In genomic region chr22:19550382-19550781, GRCh38 we compare ENCODE assay signal across 1 cellular context.
TF ChIP-seq lines count a peak whose summit lies in the region.

No MANE protein-coding gene starts in this region.

TF ChIP-seq in K562, 482 proteins besides CTCF, POLR2A, EP300 and RAD21 (continued from another document):
- TF ChIP-seq ARID4B (CRISPR knock-in tag; IDR thresholded peaks at IDR 0.05) = no peak
- TF ChIP-seq NCOA1 (IDR thresholded peaks at IDR 0.05; ENCODE audit: low read depth) = no peak
- no peak for TF ChIP-seq PML (IDR thresholded peaks at IDR 0.05; ENCODE audit: low read length)
- no peak for TF ChIP-seq IRF2 (CRISPR knock-in tag; IDR thresholded peaks at IDR 0.05)
- no peak for TF ChIP-seq TAF15 (IDR thresholded peaks at IDR 0.05; ENCODE audit: low read depth, low read length)
- no peak for TF ChIP-seq JUN (IDR thresholded peaks at IDR 0.05; ENCODE audit: borderline replicate concordance, low read depth, low read length)
- TF ChIP-seq JUN (CRISPR knock-in tag; IDR thresholded peaks at IDR 0.05; ENCODE audit: borderline replicate concordance) = peak; percentile 24; the same call in 1 of the 2 replicates
- 0 out of 2 replicates have a peak, but pooled peaks have one; percentile 35 for TF ChIP-seq ETV5 (CRISPR knock-in tag; IDR thresholded peaks at IDR 0.05; ENCODE audit: low read depth)
- TF ChIP-seq TBL1XR1 (IDR thresholded peaks at IDR 0.05; ENCODE audit: low read length in 2 of 2) = no peak
- TF ChIP-seq WHSC1 (IDR thresholded peaks at IDR 0.05; ENCODE audit: low read length) = no peak
- no peak for TF ChIP-seq RERE (CRISPR knock-in tag; IDR thresholded peaks at IDR 0.05; ENCODE audit: borderline replicate concordance)
- TF ChIP-seq ZNF146 (CRISPR knock-in tag; IDR thresholded peaks at IDR 0.05; ENCODE audit: unreplicated experiment) = no peak
- peak; percentile 56; the same call in 1 of the 2 replicates for TF ChIP-seq ZNF12 (CRISPR knock-in tag; IDR thresholded peaks at IDR 0.05)
- TF ChIP-seq ZFX (CRISPR knock-in tag; IDR thresholded peaks at IDR 0.05) = no peak
- TF ChIP-seq ZBED1 (IDR thresholded peaks at IDR 0.05) = no peak
- TF ChIP-seq NFRKB (IDR thresholded peaks at IDR 0.05; ENCODE audit: low read depth) = no peak
- no peak for TF ChIP-seq TFAP4 (CRISPR knock-in tag; IDR thresholded peaks at IDR 0.05; ENCODE audit: borderline replicate concordance)
- TF ChIP-seq MITF (IDR thresholded peaks at IDR 0.05) = no peak
- TF ChIP-seq VEZF1 (CRISPR knock-in tag; IDR thresholded peaks at IDR 0.05) = no peak
- TF ChIP-seq TAF9B (IDR thresholded peaks at IDR 0.05; ENCODE audit: partially characterized antibody) = no peak
- no peak for TF ChIP-seq ZNF511 (CRISPR knock-in tag; IDR thresholded peaks at IDR 0.05)
- no peak for TF ChIP-seq HDAC6 (IDR thresholded peaks at IDR 0.05; ENCODE audit: low read depth, low read length)
- TF ChIP-seq CEBPB (tag; IDR thresholded peaks at IDR 0.05) = no peak
- TF ChIP-seq GTF2E2 (tag; IDR thresholded peaks at IDR 0.05) = no peak
- peak; percentile 10; the same call in 1 of the 2 replicates for TF ChIP-seq USF1 (CRISPR knock-in tag; IDR thresholded peaks at IDR 0.05)
- no peak for TF ChIP-seq ZNF184 (CRISPR knock-in tag; IDR thresholded peaks at IDR 0.05)
- TF ChIP-seq ZNF644 (tag; IDR thresholded peaks at IDR 0.05; ENCODE audit: low read depth) = no peak
